13 cellular contexts compared by ENCODE assay signal in the genomic region with DNA sequence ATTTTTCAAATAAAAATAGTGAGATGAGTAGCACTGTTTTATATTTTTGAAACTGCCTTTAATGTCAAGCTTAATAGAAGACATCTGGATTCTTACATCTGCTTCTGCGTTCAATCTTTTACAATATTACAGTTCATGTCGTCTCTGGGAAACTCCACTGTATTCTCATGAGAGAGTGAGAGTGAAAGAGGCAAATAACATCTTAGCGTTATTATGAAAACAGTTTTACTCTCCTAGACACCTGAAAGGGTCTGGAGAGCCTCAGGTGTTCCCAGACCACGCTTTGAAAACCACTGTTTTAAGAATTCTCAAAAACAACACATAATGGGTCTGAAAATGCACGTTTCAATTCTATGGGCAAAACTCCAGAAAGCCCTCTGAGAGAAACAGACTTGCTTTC.
DNase-seq lines count a peak whose midpoint lies in the region; ATAC-seq and TF ChIP-seq lines count a peak whose summit lies in the region.
"Had no signal": no experiment of that assay in that cellular context is flagged by ENCODE, and none has a peak within 500 bp of the region (broad histone marks: within the 10 kb centered on the region; RNA-seq: fewer than 3 reads in every experiment).

No MANE protein-coding gene starts in this region.

- DNase-seq in GM12864 (ENCODE audit: low read depth), result peak; percentile 31
- peak; percentile 52 for DNase-seq in fibroblast of gingiva (ENCODE audit: low read depth)
- DNase-seq in DMS53 treated with DMSO at 0.1 percent for 48 hours (lab: John Stamatoyannopoulos, UW; ENCODE audit: unreplicated experiment), result no peak
- DNase-seq in activated effector memory CD4-positive, alpha-beta T cell treated with anti-CD3 and anti-CD28 coated beads, Interleukin-2, amount 50 U/mL, for 16 hours, result no peak
- DNase-seq in ACHN, result no peak
- no peak for DNase-seq in 8988T
- DNase-seq: activated CD4-positive, alpha-beta T cell treated with anti-CD3 and anti-CD28 coated beads, Interleukin-2, amount 50 U/mL, for 4 hours; NCI-H526; stimulated activated CD4-positive, alpha-beta T cell treated with anti-CD3 and anti-CD28 coated beads, Interleukin-4, amount 100 ng/mL, for 1 hour had no signal

- in situ Hi-C loops in ACHN (cut with HindIII; ENCODE audit: low pct_ligation_motif_present, low pct_unique_long_range_greater_than_20kb, low sequenced_read_pairs), result no loop called here

- no peak for TF ChIP-seq CTCF in GM12864 (IDR thresholded peaks at IDR 0.05; ENCODE audit: low read depth, low read length, missing control alignments)

- ATAC-seq in GM21526 (IDR thresholded peaks at IDR 0.05; ENCODE audit: low FRiP score, unreplicated experiment) (peak; percentile 71), HG03280 (IDR thresholded peaks at IDR 0.05; ENCODE audit: unreplicated experiment) (peak; percentile 84)

- no peak overlapping the region for H3K4me3 ChIP-seq in GM12864 (ENCODE audit: low read depth, low read length)
- H3K4me3 ChIP-seq: BLaER1, lung had no signal

Comparison
In these comparisons a context has a peak if more than half of its experiments do, and no peak if none do; other contexts are left out.
1. DNase-seq: peak in GM12864 (single experiment) and fibroblast of gingiva (single experiment); none in DMS53 treated with DMSO at 0.1 percent for 48 hours (single experiment), activated effector memory CD4-positive, alpha-beta T cell treated with anti-CD3 and anti-CD28 coated beads, Interleukin-2, amount 50 U/mL, for 16 hours (single experiment), ACHN (single experiment) and 8988T (single experiment).